1 cellular context compared by ENCODE assay signal in the genomic region with DNA sequence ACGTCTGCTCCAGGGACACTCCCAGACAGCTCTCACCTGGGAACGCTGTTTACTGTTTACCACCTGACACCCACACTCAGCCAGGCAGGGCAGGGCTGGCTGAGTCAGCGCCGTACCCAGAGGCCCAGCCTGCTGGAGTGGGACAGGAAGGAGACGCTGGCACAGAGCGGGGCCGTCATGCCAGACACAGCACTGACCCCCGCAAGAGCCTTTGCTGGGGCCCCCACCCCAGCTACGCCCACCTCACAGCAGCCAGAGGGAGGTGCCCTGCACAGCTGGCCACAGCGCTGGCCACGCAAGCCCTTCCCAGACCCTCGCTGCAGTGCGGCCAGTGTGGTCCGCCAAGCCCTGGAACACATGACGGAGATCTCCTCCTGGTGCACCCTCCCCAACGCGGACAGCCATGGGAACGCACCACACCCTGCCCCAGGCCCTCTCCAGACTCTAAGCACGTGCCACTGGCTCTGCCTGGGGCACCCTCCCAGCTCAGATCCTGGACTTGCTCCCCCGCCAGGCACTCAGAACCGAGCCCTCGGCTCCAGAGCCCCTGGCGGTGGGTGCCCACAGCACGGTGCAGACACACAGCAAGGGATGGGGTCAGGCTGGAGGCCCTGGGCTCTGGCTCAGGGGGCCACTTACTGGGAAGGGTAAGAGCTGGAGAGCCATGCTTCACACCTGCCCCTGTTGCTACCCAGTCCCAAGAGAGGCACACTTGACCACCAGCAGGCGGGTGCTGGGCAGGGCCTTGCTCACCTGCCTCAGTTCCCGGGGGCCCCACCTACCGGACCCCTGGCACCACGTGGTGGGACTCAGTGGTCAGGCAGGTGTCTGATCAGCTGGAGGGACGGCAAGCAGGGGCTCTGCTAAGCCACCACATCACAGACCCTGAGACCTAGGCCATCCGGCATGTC.
TF ChIP-seq lines count a peak whose summit lies in the region.

No MANE protein-coding gene starts in this region.

TF ChIP-seq in HepG2, 621 proteins besides CTCF, POLR2A, EP300 and RAD21:
- TF ChIP-seq FOSL2 (CRISPR knock-in tag; IDR thresholded peaks at IDR 0.05) (peak; percentile 54), ZNF260 (CRISPR knock-in tag; IDR thresholded peaks at IDR 0.05; ENCODE audit: borderline replicate concordance, low read depth) (no peak), ZNF607 (CRISPR knock-in tag; IDR thresholded peaks at IDR 0.05; ENCODE audit: borderline replicate concordance) (no peak), GTF3A (CRISPR knock-in tag; conservative IDR thresholded peaks at IDR 0.05) (no peak), NAIF1 (CRISPR knock-in tag; IDR thresholded peaks at IDR 0.05; ENCODE audit: borderline replicate concordance) (no peak), BRF2 (CRISPR knock-in tag; IDR thresholded peaks at IDR 0.05) (no peak), ZNF577 (CRISPR knock-in tag; IDR thresholded peaks at IDR 0.05; ENCODE audit: borderline replicate concordance, low read depth) (no peak), FOXP1 (IDR thresholded peaks at IDR 0.05) (no peak), FOXP1 (CRISPR knock-in tag; IDR thresholded peaks at IDR 0.05) (peak; percentile 75)
